ENCODE assay signal across 1 cellular context in genomic region chr18:13612111-13612997, GRCh38.
TF ChIP-seq lines count a peak whose summit lies in the region.

No MANE protein-coding gene starts in this region.

TF ChIP-seq in H1, 55 proteins besides CTCF, POLR2A, EP300 and RAD21 (continued from another document):
- TF ChIP-seq SAP30 (IDR thresholded peaks at IDR 0.05; ENCODE audit: insufficient read depth, insufficient replicate concordance, low read length): no peak
- TF ChIP-seq RFX5 (IDR thresholded peaks at IDR 0.05; ENCODE audit: borderline replicate concordance, low read depth, low read length): no peak
- TF ChIP-seq SRF (IDR thresholded peaks at IDR 0.05; ENCODE audit: low read depth, low read length): no peak
- TF ChIP-seq TAF7 (optimal IDR thresholded peaks at IDR 0.05; ENCODE audit: borderline replicate concordance, low read depth, low read length): no peak
- TF ChIP-seq SP2 (IDR thresholded peaks at IDR 0.05; ENCODE audit: low read length): no peak
- TF ChIP-seq SUZ12 (IDR thresholded peaks at IDR 0.05; ENCODE audit: low read length): no peak
- TF ChIP-seq BCL11A (IDR thresholded peaks at IDR 0.05; ENCODE audit: low read depth in 2 of 2, low read length in 2 of 2): no peak
- no peak for TF ChIP-seq SP1 (IDR thresholded peaks at IDR 0.05; ENCODE audit: low read depth, low read length)
- no peak for TF ChIP-seq TBP (IDR thresholded peaks at IDR 0.05; ENCODE audit: low read depth, low read length)
- no peak for TF ChIP-seq JUN (IDR thresholded peaks at IDR 0.05; ENCODE audit: low read depth, low read length)
- no peak for TF ChIP-seq SIRT6 (IDR thresholded peaks at IDR 0.05; ENCODE audit: low read length)
